9 cellular contexts compared by ENCODE assay signal in the genomic region with DNA sequence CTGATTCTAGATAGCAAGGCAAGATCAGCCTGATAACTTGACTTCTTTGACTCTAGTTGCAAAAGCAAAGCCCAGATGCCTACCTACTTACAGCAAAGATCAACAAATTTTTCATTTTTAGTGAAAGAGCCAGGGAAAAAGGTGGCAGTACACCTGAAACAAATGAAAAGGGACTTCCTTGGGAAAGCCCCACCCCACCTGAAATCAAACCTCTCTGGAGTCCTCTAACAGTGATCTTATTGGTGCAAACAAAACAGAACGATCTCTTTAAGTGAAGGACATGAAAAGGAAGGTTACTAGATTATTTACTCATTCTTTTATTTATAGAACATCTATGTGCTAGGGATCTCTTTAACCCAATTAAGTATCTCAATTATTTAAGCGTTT. TPM values are rescaled to one million over a fixed set of nuclear protein-coding genes. Genes with fewer than 3 reads are reported as not detected.
A peak's percentile ranks its signal among the peaks of the same experiment; 100 is the strongest.
DNase-seq lines count a peak whose midpoint lies in the region; ATAC-seq and TF ChIP-seq lines count a peak whose summit lies in the region.
"Had no signal": no experiment of that assay in that cellular context is flagged by ENCODE, and none has a peak within 500 bp of the region (broad histone marks: within the 10 kb centered on the region; RNA-seq: fewer than 3 reads in every experiment).

No MANE protein-coding gene starts in this region.

- H3K4me2 ChIP-seq in neural progenitor cell: no peak overlapping the region

- H3K36me3 Mint-ChIP-seq in neural progenitor cell: no peaks in the 10 kb centered on the region

- H3K36me3 ChIP-seq in RWPE2 (ENCODE audit: low read depth) (no peaks in the 10 kb centered on the region), neural progenitor cell (no peaks in the 10 kb centered on the region)

- peak overlapping the region; percentile 4 for H2AFZ ChIP-seq in neural progenitor cell (replicated peaks)

- no peaks in the 10 kb centered on the region for H3F3A ChIP-seq in neural progenitor cell (ENCODE audit: low read depth)

- TF ChIP-seq CTCF in RWPE2 (IDR thresholded peaks at IDR 0.05; ENCODE audit: poor library complexity, severe bottlenecking): no peak
- no peak for TF ChIP-seq CTCF in neural progenitor cell (IDR thresholded peaks at IDR 0.05)

- H3K9me3 ChIP-seq in RWPE2 (ENCODE audit: severe bottlenecking): no peaks in the 10 kb centered on the region
- no peaks in the 10 kb centered on the region for H3K9me3 ChIP-seq in neural progenitor cell (ENCODE audit: low read depth)

- H3K4me3 Mint-ChIP-seq in neural progenitor cell: no peak overlapping the region

- no peaks in the 10 kb centered on the region for H3K9me3 Mint-ChIP-seq in neural progenitor cell

- DNase-seq in DMS153 (lab: John Stamatoyannopoulos, UW) (peak; percentile 3), DMS153 treated with DMSO at 0.1 percent for 48 hours (lab: John Stamatoyannopoulos, UW; ENCODE audit: unreplicated experiment) (no peak), RWPE2 (ENCODE audit: low spot score) (no peak), neural progenitor cell (ENCODE audit: low spot score) (no peak), DMS 273 (lab: John Stamatoyannopoulos, UW; ENCODE audit: unreplicated experiment) (no peak), NCI-H69 (lab: John Stamatoyannopoulos, UW) (no peak)

- ATAC-seq in GM21737 (IDR thresholded peaks at IDR 0.05; ENCODE audit: unreplicated experiment): peak; percentile 8
- ATAC-seq in RWPE2 (ENCODE audit: low read depth): no peak
- no peak for ATAC-seq in HG03135 (IDR thresholded peaks at IDR 0.05; ENCODE audit: unreplicated experiment)

- H3K79me2 ChIP-seq in neural progenitor cell (ENCODE audit: low read depth): no peaks in the 10 kb centered on the region

- H4K20me1 ChIP-seq in neural progenitor cell (ENCODE audit: low read depth): no peaks in the 10 kb centered on the region

- H3K27ac Mint-ChIP-seq in neural progenitor cell: no peak overlapping the region

- H3K9ac ChIP-seq in neural progenitor cell: no peak overlapping the region

- H3K4me1 ChIP-seq in RWPE2 (ENCODE audit: insufficient read depth, poor library complexity, severe bottlenecking) (peaks cover 3% of the 10 kb centered on the region), neural progenitor cell (no peaks in the 10 kb centered on the region)

- peaks cover 6% of the 10 kb centered on the region for H3K27me3 Mint-ChIP-seq in neural progenitor cell (ENCODE audit: insufficient read depth, low read depth)

- no peaks in the 10 kb centered on the region for H3K4me1 Mint-ChIP-seq in neural progenitor cell

- H3K4me3 ChIP-seq in RWPE2 (ENCODE audit: severe bottlenecking) (no peak overlapping the region), neural progenitor cell (no peak overlapping the region)

- H3K27ac ChIP-seq in RWPE2 (ENCODE audit: poor library complexity, severe bottlenecking) (peak overlapping the region; percentile 25), neural progenitor cell (no peak overlapping the region)
- H3K27ac ChIP-seq: 22Rv1 had no signal

- H3K27me3 ChIP-seq in RWPE2 (ENCODE audit: insufficient read depth, poor library complexity, severe bottlenecking): no peaks in the 10 kb centered on the region
- no peaks in the 10 kb centered on the region for H3K27me3 ChIP-seq in neural progenitor cell

RNA-seq across cellular contexts. Expression of a gene that starts 0.5 kb away (rescaled TPM):
- total RNA-seq in neural progenitor cell (ENCODE audit: low replicate concordance): 0.34 and 2.2 TPM in 2 replicates

RNA-seq across cellular contexts. Expression of a gene that starts 29.2 kb away (rescaled TPM):
- not detected in 2 replicates for total RNA-seq in neural progenitor cell (ENCODE audit: low replicate concordance)
